In the genomic region with DNA sequence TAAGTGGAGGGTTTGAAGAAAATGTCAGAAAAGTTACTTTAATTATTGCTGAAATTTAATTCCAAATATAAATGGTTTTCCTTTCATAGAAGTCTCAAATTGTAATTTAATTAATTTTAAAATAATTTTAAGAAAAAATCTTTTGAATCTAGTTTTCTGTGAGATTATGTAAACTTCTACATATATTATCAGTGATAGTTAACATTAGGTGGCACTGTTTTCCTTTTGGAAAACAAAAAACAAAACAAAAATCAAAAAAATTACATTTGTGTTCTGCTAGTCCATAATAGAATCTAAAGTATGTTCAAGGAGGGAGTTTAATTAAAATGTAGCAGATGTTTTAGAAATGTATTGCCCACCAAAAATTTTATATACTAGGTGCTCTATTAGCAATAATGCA, we compare ENCODE assay signal across 21 cellular contexts.
DNase-seq lines count a peak whose midpoint lies in the region; ATAC-seq, FAIRE-seq and TF ChIP-seq lines count a peak whose summit lies in the region.
"Had no signal": no experiment of that assay in that cellular context is flagged by ENCODE, and none has a peak within 500 bp of the region (broad histone marks: within the 10 kb centered on the region; RNA-seq: fewer than 3 reads in every experiment).

No MANE protein-coding gene starts in this region.

- no peak for ATAC-seq in RWPE2 (ENCODE audit: low read depth)
- ATAC-seq in stimulated activated naive CD8-positive, alpha-beta T cell treated with anti-CD3 and anti-CD28 coated beads, Interleukin-15, Interleukin-2, amounts not matched to agents 100 U/mL and 50 U/mL, for 24 hours = no peak

- H3K36me3 ChIP-seq in RWPE2 (ENCODE audit: low read depth) = no peaks in the 10 kb centered on the region
- H3K36me3 ChIP-seq in small intestine (ENCODE audit: control insufficient read depth in 2 of 2, insufficient read depth in 2 of 2, low read length in 2 of 2) = no peaks in the 10 kb centered on the region
- H3K36me3 ChIP-seq: thoracic aorta had no signal

- FAIRE-seq in frontal cortex (lab: Jason Lieb, UNC) (peak; percentile 94), small intestine (lab: Jason Lieb, UNC) (peak; percentile 64)
- FAIRE-seq: GM19239 had no signal

- no peaks in the 10 kb centered on the region for H3K4me1 ChIP-seq in RWPE2 (ENCODE audit: insufficient read depth, poor library complexity, severe bottlenecking)
- no peaks in the 10 kb centered on the region for H3K4me1 ChIP-seq in small intestine (ENCODE audit: control insufficient read depth in 2 of 2, insufficient read depth in 1 of 2, low read depth in 1 of 2, low read length in 1 of 2)

- TF ChIP-seq CTCF in RWPE2 (IDR thresholded peaks at IDR 0.05; ENCODE audit: poor library complexity, severe bottlenecking) (peak; percentile 39), coronary artery (IDR thresholded peaks at IDR 0.05) (no peak)

- H3K27ac ChIP-seq in RWPE2 (ENCODE audit: poor library complexity, severe bottlenecking) = no peak overlapping the region
- H3K27ac ChIP-seq in small intestine (ENCODE audit: low read depth in 1 of 2, low read length in 1 of 2) = no peak overlapping the region
- H3K27ac ChIP-seq in coronary artery = no peak overlapping the region
- H3K27ac ChIP-seq: thoracic aorta had no signal

- no peak overlapping the region for H3K4me3 ChIP-seq in RWPE2 (ENCODE audit: severe bottlenecking)
- H3K4me3 ChIP-seq in small intestine (ENCODE audit: low read depth in 1 of 2, low read length in 2 of 2) = no peak overlapping the region
- H3K4me3 ChIP-seq in coronary artery = no peak overlapping the region
- H3K4me3 ChIP-seq: thoracic aorta had no signal

- H3K9me3 ChIP-seq in RWPE2 (ENCODE audit: severe bottlenecking) (no peaks in the 10 kb centered on the region), small intestine (ENCODE audit: control insufficient read depth, low read depth) (no peaks in the 10 kb centered on the region)
- H3K9me3 ChIP-seq: thoracic aorta had no signal

- H3K27me3 ChIP-seq in RWPE2 (ENCODE audit: insufficient read depth, poor library complexity, severe bottlenecking) (no peaks in the 10 kb centered on the region), small intestine (ENCODE audit: control insufficient read depth in 2 of 2, insufficient read depth in 2 of 2, low read length in 2 of 2) (no peaks in the 10 kb centered on the region)

- peak; percentile 1 for DNase-seq in LHCN-M2 (ENCODE audit: low read depth)
- DNase-seq in RWPE2 (ENCODE audit: low spot score) = no peak
- DNase-seq in frontal cortex (ENCODE audit: low spot score in 2 of 2) = no peak
- no peak for DNase-seq in small intestine
- DNase-seq in coronary artery (ENCODE audit: low spot score) = no peak
- DNase-seq in stimulated activated naive CD8-positive, alpha-beta T cell treated with anti-CD3 and anti-CD28 coated beads, Interleukin-15, Interleukin-2, amounts not matched to agents 100 U/mL and 50 U/mL, for 24 hours = no peak
- no peak for DNase-seq in activated CD4-positive, alpha-beta T cell treated with anti-CD3 and anti-CD28 coated beads, Interleukin-2, amount 50 U/mL, for 4 hours
- DNase-seq: activated CD4-positive, CD25-positive, alpha-beta regulatory T cell; activated gamma-delta T cell; amygdala; DND-41; glutamatergic neuron; HCEC 1CT; immature natural killer cell; mesendoderm; NCI-H2081 treated with DMSO at 0.1 percent for 48 hours; NCI-H82; occipital lobe; T-helper 1 cell had no signal
